23 cellular contexts compared by ENCODE assay signal in the genomic region with DNA sequence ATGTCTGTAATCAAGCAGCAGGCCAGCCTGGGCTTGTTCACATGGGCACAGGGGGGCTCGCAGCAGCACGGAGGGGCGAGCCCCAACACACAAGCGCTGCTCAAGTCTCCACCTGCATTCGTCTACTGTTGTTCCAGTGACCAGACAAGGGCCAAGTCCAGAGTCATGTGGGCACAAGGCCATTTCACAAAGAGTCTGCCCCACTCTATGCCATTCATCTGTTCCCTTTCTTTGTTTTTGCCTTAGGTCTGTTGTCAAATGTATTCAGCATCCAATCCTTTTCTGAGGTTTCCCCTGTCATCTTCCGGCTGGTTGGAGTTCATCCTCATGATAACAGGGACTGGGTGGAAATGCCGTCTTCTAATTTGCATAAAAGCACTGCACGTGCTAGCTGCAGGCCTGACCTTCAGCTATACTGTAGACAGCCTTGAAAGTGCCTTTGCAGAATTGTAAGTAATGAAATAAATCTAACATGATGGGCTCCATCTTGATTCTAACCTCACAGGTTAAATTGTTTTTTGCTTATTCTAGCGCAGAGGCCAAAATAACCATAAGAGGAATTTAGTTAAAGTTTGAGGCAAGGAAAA. TPM values are rescaled to one million over a fixed set of nuclear protein-coding genes. Genes with fewer than 3 reads are reported as not detected.
DNase-seq lines count a peak whose midpoint lies in the region; ATAC-seq and TF ChIP-seq lines count a peak whose summit lies in the region.
"Had no signal": no experiment of that assay in that cellular context is flagged by ENCODE, and none has a peak within 500 bp of the region (broad histone marks: within the 10 kb centered on the region; RNA-seq: fewer than 3 reads in every experiment).

No MANE protein-coding gene starts in this region.

- H3K4me1 ChIP-seq in tibial artery, result peaks cover 0 to 20% (median 2%) of the 10 kb centered on the region in 4 donors
- H3K4me1 ChIP-seq: upper lobe of right lung had no signal

- H3K9me3 ChIP-seq in tibial artery, result peaks cover 0 to 11% (median 10%) of the 10 kb centered on the region in 3 donors
- H3K9me3 ChIP-seq: upper lobe of right lung had no signal

- H3K27ac Mint-ChIP-seq in activated naive CD4-positive, alpha-beta T cell treated with anti-CD3 and anti-CD28 coated beads, Interleukin-2, amount 50 U/mL, for 72 hours, result peak overlapping the region in 1 of 2 donors; percentile 32
- H3K27ac Mint-ChIP-seq: activated CD4-positive, alpha-beta T cell treated with anti-CD3 and anti-CD28 coated beads, Interleukin-2, amount 10 ng/mL, durations not matched to agents 24 days and 14 days; activated T-helper 2 cell treated with anti-CD3 and anti-CD28 coated beads, Interferon-gamma antibody, Interleukin-2, Interleukin-4, amounts not matched to agents 10 μg/mL and 5 μg/mL and 100 μg/mL, durations not matched to agents 14 hours and 24 hours and 36 hours; CD4-positive, CD25-positive, alpha-beta regulatory T cell; dendritic cell treated with granulocyte-macrophage colony-stimulating factor and Interleukin-4, amounts not matched to agents 40 ng/mL and 50 ng/mL, for 4 days had no signal

- DNase-seq in DMS79 treated with DMSO at 0.1 percent for 48 hours (lab: John Stamatoyannopoulos, UW) (peak; percentile 83), NCI-H1105 treated with DMSO at 0.1 percent for 48 hours (lab: John Stamatoyannopoulos, UW) (peak; percentile 99), NCI-H82 (lab: John Stamatoyannopoulos, UW) (peak; percentile 81), epithelial cell of esophagus (ENCODE audit: low read depth) (peak; percentile 22), DMS53 treated with DMSO at 0.1 percent for 48 hours (lab: John Stamatoyannopoulos, UW; ENCODE audit: unreplicated experiment) (no peak), tibial artery (no peak)
- DNase-seq in activated naive CD4-positive, alpha-beta T cell treated with anti-CD3 and anti-CD28 coated beads, Interleukin-2, amount 50 U/mL, for 72 hours (ENCODE audit: low spot score in 2 of 2), result no peak
- DNase-seq: activated CD4-positive, alpha-beta T cell treated with anti-CD3 and anti-CD28 coated beads, Interleukin-2, amount 10 ng/mL, durations not matched to agents 24 days and 14 days; brain microvascular endothelial cell; CD4-positive, CD25-positive, alpha-beta regulatory T cell; heart right ventricle; KG1; left ventricle myocardium superior; nucleus accumbens; stimulated activated CD4-positive, alpha-beta T cell treated with anti-CD3 and anti-CD28 coated beads, Interleukin-4, amount 100 ng/mL, for 4 hours; SW 1271; upper lobe of right lung had no signal

- no peak overlapping the region for H3K4me3 ChIP-seq in epithelial cell of esophagus (ENCODE audit: low read length)
- no peak overlapping the region for H3K4me3 ChIP-seq in tibial artery
- H3K4me3 ChIP-seq: heart right ventricle, upper lobe of right lung had no signal

- intact Hi-C loops in tibial artery (cut with DNase I; ENCODE audit: low total_unique reads), result no loop called here

- TF ChIP-seq CTCF in epithelial cell of esophagus (IDR thresholded peaks at IDR 0.05; ENCODE audit: insufficient read depth, low read depth, low read length, missing control alignments), result no peak
- no peak for TF ChIP-seq CTCF in tibial artery (IDR thresholded peaks at IDR 0.05)

- peaks cover 13 to 15% of the 10 kb centered on the region in 2 donors for H3K36me3 Mint-ChIP-seq in activated naive CD4-positive, alpha-beta T cell treated with anti-CD3 and anti-CD28 coated beads, Interleukin-2, amount 50 U/mL, for 72 hours
- H3K36me3 Mint-ChIP-seq: CD4-positive, CD25-positive, alpha-beta regulatory T cell had no signal

- H3K27me3 ChIP-seq in tibial artery, result no peaks in the 10 kb centered on the region
- H3K27me3 ChIP-seq: brain microvascular endothelial cell, heart right ventricle, upper lobe of right lung had no signal

- no peaks in the 10 kb centered on the region for H3K36me3 ChIP-seq in tibial artery
- H3K36me3 ChIP-seq: brain microvascular endothelial cell, heart right ventricle, upper lobe of right lung had no signal

- no peak overlapping the region for H3K27ac ChIP-seq in tibial artery
- H3K27ac ChIP-seq: brain microvascular endothelial cell, heart right ventricle, upper lobe of right lung had no signal

- peaks cover 11 to 14% of the 10 kb centered on the region in 2 donors for H3K9me3 Mint-ChIP-seq in activated naive CD4-positive, alpha-beta T cell treated with anti-CD3 and anti-CD28 coated beads, Interleukin-2, amount 50 U/mL, for 72 hours

- ATAC-seq in activated naive CD4-positive, alpha-beta T cell treated with anti-CD3 and anti-CD28 coated beads, Interleukin-2, amount 50 U/mL, for 72 hours, result no peak
- ATAC-seq in HG03521 (IDR thresholded peaks at IDR 0.05; ENCODE audit: unreplicated experiment), result no peak
- ATAC-seq: heart right ventricle, left ventricle myocardium superior, Right ventricle myocardium inferior, upper lobe of right lung had no signal

RNA-seq across cellular contexts. Expression of a gene that starts 28.7 kb away (rescaled TPM):
- total RNA-seq in activated naive CD4-positive, alpha-beta T cell treated with anti-CD3 and anti-CD28 coated beads, Interleukin-2, amount 50 U/mL, for 72 hours, result not detected
- total RNA-seq: activated CD4-positive, alpha-beta T cell treated with anti-CD3 and anti-CD28 coated beads, Interleukin-2, amount 10 ng/mL, durations not matched to agents 24 days and 14 days; CD4-positive, CD25-positive, alpha-beta regulatory T cell; H4; HT-29 had no signal

Comparison
In these comparisons a context has a peak if more than half of its experiments do, and no peak if none do; other contexts are left out.
1. DNase-seq: peak in DMS79 treated with DMSO at 0.1 percent for 48 hours (single experiment), NCI-H1105 treated with DMSO at 0.1 percent for 48 hours (single experiment), NCI-H82 (single experiment) and epithelial cell of esophagus (single experiment); none in activated naive CD4-positive, alpha-beta T cell treated with anti-CD3 and anti-CD28 coated beads, Interleukin-2, amount 50 U/mL, for 72 hours (0 of 2), DMS53 treated with DMSO at 0.1 percent for 48 hours (single experiment) and tibial artery (0 of 2).